In the genomic region with DNA sequence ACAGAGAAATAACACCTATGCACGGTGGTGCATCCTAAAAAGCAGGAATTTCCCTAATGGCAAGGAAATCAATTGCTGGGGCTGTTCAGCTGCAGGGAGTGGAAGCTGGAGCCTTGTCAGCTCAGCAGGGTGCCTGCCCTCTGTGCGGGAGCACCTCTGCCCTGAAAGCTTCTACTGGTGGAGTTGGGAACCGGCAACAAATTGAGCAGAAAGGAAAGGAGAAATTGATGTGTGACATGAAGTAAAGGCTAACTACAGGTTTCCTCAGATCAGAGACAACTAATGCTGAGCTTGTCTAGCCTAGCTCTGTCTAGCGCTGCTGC, we compare ENCODE assay signal across 15 cellular contexts.
"Had no signal": no experiment of that assay in that cellular context is flagged by ENCODE, and none has a peak within 500 bp of the region (broad histone marks: within the 10 kb centered on the region; RNA-seq: fewer than 3 reads in every experiment).

No MANE protein-coding gene starts in this region.

- H3K4me3 ChIP-seq: cardiac muscle cell, coronary artery, suprapubic skin had no signal

- H3K36me3 ChIP-seq: cardiac muscle cell had no signal

- H3K27me3 ChIP-seq: suprapubic skin had no signal

- ATAC-seq: activated CD8-positive, alpha-beta T cell treated with anti-CD3 and anti-CD28 coated beads, Interleukin-2, amount 10 ng/mL, durations not matched to agents 7 days and 5 days; activated naive CD8-positive, alpha-beta T cell treated with anti-CD3 and anti-CD28 coated beads, Interleukin-2, amount 50 U/mL, for 24 hours; effector memory CD8-positive, alpha-beta T cell; natural killer cell treated with Interleukin-12 subunit alpha and Interleukin-12 subunit beta and Interleukin-15 and Interleukin-18, amount 100 ng/mL, for 72 hours; sciatic nerve had no signal

- DNase-seq: activated CD4-positive, alpha-beta T cell treated with anti-CD3 and anti-CD28 coated beads for 4 hours; activated CD8-positive, alpha-beta memory T cell treated with anti-CD3 and anti-CD28 coated beads, Interleukin-2, amount 50 U/mL, for 48 hours; activated CD8-positive, alpha-beta T cell treated with anti-CD3 and anti-CD28 coated beads, Interleukin-2, amount 10 ng/mL, durations not matched to agents 7 days and 5 days; activated naive CD4-positive, alpha-beta T cell treated with Interleukin-2 at 50 U/mL for 16 hours; activated naive CD8-positive, alpha-beta T cell treated with anti-CD3 and anti-CD28 coated beads, Interleukin-2, amount 50 U/mL, for 24 hours; effector memory CD8-positive, alpha-beta T cell; hippocampal formation; immature natural killer cell; stimulated activated naive CD4-positive, alpha-beta T cell treated with Interleukin-2 at 50 U/mL for 16 hours; T1000 had no signal

- H3K9me3 ChIP-seq: suprapubic skin had no signal

- H3K27ac ChIP-seq: cardiac muscle cell, coronary artery, suprapubic skin had no signal
